1 cellular context compared by ENCODE assay signal in the genomic region with DNA sequence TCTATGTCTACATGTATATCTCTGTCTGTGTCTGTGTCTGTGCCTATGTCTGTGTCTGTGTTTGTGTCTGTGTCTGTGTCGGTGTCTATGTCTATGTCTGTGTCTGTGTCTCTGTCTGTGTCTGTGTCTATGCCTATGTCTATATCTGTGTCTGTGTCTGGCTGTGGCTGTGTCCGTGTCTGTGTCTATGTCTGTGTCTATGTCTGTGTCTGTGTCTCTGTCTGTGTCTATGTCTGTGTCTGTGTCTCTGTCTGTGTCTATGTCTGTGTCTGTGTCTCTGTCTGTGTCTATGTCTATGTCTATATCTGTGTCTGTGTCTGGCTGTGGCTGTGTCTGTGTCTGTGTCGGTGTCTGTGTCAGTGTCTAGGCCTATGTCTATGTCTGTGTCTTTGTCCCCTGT.
TF ChIP-seq lines count a peak whose summit lies in the region.
"Not testable (repeated sequence)": the region's sequence is repeated elsewhere in the genome, so short reads cannot be mapped to it uniquely, and the experiment has no call there.

No MANE protein-coding gene starts in this region.

TF ChIP-seq in HepG2, 621 proteins besides CTCF, POLR2A, EP300 and RAD21:
- TF ChIP-seq NBN (conservative IDR thresholded peaks at IDR 0.05) (0 out of 2 replicates have a peak, but pooled peaks have one; percentile 10), FOXP1 (IDR thresholded peaks at IDR 0.05) (peak; percentile 24; the same call in 1 of the 2 replicates), ATM (IDR thresholded peaks at IDR 0.05; ENCODE audit: borderline replicate concordance) (peak; percentile 64; the same call in 1 of the 2 replicates), FOXK2 (IDR thresholded peaks at IDR 0.05) (peak; percentile 31), SKI (IDR thresholded peaks at IDR 0.05; ENCODE audit: partially characterized antibody) (peak; percentile 98)
- TF ChIP-seq FOXP1 (CRISPR knock-in tag; IDR thresholded peaks at IDR 0.05), result not testable (repeated sequence)
- TF ChIP-seq, protein P1, sequence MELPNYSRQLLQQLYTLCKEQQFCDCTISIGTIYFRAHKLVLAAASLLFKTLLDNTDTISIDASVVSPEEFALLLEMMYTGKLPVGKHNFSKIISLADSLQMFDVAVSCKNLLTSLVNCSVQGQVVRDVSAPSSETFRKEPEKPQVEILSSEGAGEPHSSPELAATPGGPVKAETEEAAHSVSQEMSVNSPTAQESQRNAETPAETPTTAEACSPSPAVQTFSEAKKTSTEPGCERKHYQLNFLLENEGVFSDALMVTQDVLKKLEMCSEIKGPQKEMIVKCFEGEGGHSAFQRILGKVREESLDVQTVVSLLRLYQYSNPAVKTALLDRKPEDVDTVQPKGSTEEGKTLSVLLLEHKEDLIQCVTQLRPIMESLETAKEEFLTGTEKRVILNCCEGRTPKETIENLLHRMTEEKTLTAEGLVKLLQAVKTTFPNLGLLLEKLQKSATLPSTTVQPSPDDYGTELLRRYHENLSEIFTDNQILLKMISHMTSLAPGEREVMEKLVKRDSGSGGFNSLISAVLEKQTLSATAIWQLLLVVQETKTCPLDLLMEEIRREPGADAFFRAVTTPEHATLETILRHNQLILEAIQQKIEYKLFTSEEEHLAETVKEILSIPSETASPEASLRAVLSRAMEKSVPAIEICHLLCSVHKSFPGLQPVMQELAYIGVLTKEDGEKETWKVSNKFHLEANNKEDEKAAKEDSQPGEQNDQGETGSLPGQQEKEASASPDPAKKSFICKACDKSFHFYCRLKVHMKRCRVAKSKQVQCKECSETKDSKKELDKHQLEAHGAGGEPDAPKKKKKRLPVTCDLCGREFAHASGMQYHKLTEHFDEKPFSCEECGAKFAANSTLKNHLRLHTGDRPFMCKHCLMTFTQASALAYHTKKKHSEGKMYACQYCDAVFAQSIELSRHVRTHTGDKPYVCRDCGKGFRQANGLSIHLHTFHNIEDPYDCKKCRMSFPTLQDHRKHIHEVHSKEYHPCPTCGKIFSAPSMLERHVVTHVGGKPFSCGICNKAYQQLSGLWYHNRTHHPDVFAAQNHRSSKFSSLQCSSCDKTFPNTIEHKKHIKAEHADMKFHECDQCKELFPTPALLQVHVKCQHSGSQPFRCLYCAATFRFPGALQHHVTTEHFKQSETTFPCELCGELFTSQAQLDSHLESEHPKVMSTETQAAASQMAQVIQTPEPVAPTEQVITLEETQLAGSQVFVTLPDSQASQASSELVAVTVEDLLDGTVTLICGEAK (IDR thresholded peaks at IDR 0.05), result 0 out of 2 replicates have a peak, but pooled peaks have one; percentile 9
- TF ChIP-seq, protein P1 (CRISPR knock-in tag; IDR thresholded peaks at IDR 0.05), result not testable (repeated sequence)
TF ChIP-seq in HepG2: peak in this region for 6; not testable (repeated sequence) for 615.
